In genomic region chr21:44692798-44693512, GRCh38 we compare ENCODE assay signal across 19 cellular contexts. TPM values are rescaled to one million over a fixed set of nuclear protein-coding genes. Genes with fewer than 3 reads are reported as not detected.
DNase-seq lines count a peak whose midpoint lies in the region; ATAC-seq, FAIRE-seq and TF ChIP-seq lines count a peak whose summit lies in the region.
"Had no signal": no experiment of that assay in that cellular context is flagged by ENCODE, and none has a peak within 500 bp of the region (broad histone marks: within the 10 kb centered on the region; RNA-seq: fewer than 3 reads in every experiment).

No MANE protein-coding gene starts in this region.

- no peak overlapping the region for H2BK120ac ChIP-seq in IMR-90 (ENCODE audit: low read depth, low read length)

- H3K23ac ChIP-seq in IMR-90 (ENCODE audit: low read depth, low read length) = no peak overlapping the region

- no peak overlapping the region for H2BK15ac ChIP-seq in IMR-90 (ENCODE audit: low read depth, low read length)

- no peaks in the 10 kb centered on the region for H3K79me2 ChIP-seq in K562 (ENCODE audit: control insufficient read depth, insufficient read depth, low read length)

- no peak overlapping the region for H3K4ac ChIP-seq in IMR-90 (ENCODE audit: low read depth, low read length)

- H2BK20ac ChIP-seq in IMR-90 (ENCODE audit: low read depth, low read length) = no peak overlapping the region

- dilution Hi-C loops in IMR-90 (cut with HindIII; ENCODE audit: low sequenced_read_pairs, unreplicated experiment) = no loop called here

- POLR2A ChIA-PET in HEK293 (lab: Yijun Ruan, JAX) = no interaction called here
- POLR2A ChIA-PET in IMR-90 (lab: Charles Lee; ENCODE audit: unreplicated experiment) = no interaction called here
- POLR2A ChIA-PET in K562 (lab: Yijun Ruan, JAX) = interaction anchor here (0.6 to 1.1 kb wide), 2 partner anchors 11 to 16 kb away, joined by 3 read pairs; partner anchors contain the start of gene KRTAP12-1

- ATAC-seq in IMR-90 (ENCODE audit: low read depth) (no peak), K562 (no peak), HG02884 (IDR thresholded peaks at IDR 0.05; ENCODE audit: unreplicated experiment) (no peak)

- no CpG with 5 or more reads among the region's 2 CpGs for WGBS in IMR-90 (ENCODE audit: extremely low coverage in 2 of 2, insufficient read length in 1 of 2), 2 experiments
- WGBS in K562 (ENCODE audit: insufficient coverage, low coverage, missing lambda C conversion rate) = 16% methylated on average over 2 of the region's 2 CpGs

- H3K9me3 ChIP-seq in HEK293 (ENCODE audit: control insufficient read depth, insufficient read depth, low read depth, low read length) (no peaks in the 10 kb centered on the region; the same call in none of the 2 replicates), IMR-90 (ENCODE audit: control insufficient read depth, insufficient read depth, low read length) (no peaks in the 10 kb centered on the region; the same call in 1 of the 2 replicates), K562 (replicated peaks; ENCODE audit: control insufficient read depth, insufficient read depth, low read depth, low read length) (no peaks in the 10 kb centered on the region; the same call in 1 of the 2 replicates)

- intact Hi-C loops in IMR-90 (cut with micrococcal nuclease) = no loop called here
- intact Hi-C loops in K562 (cut with micrococcal nuclease) = no loop called here

- TF ChIP-seq CTCF in HEK293 (tag by site-specific recombination; IDR thresholded peaks at IDR 0.05) (no peak), IMR-90 (conservative IDR thresholded peaks at IDR 0.05; ENCODE audit: low read depth, low read length) (no peak), K562 (IDR thresholded peaks at IDR 0.05 in 2 of 3, conservative IDR thresholded peaks at IDR 0.05 in 1 of 3; ENCODE audit: insufficient read depth in 2 of 3, low read depth in 1 of 3, low read length in 3 of 3) (no peak)

- H4K5ac ChIP-seq in IMR-90 (ENCODE audit: low read depth, low read length) = no peak overlapping the region

- H3K14ac ChIP-seq in IMR-90 (replicated peaks; ENCODE audit: low read depth, low read length) = no peak overlapping the region

- H3K4me2 ChIP-seq in IMR-90 (ENCODE audit: low read depth, low read length) = no peak overlapping the region
- H3K4me2 ChIP-seq in K562 (ENCODE audit: insufficient read depth, low read length) = no peak overlapping the region

- no peaks in the 10 kb centered on the region for H3K4me1 ChIP-seq in HEK293 (ENCODE audit: control insufficient read depth, insufficient read depth, low read length)
- H3K4me1 ChIP-seq in IMR-90 (ENCODE audit: control insufficient read depth, insufficient read depth, low read length) = no peaks in the 10 kb centered on the region
- no peaks in the 10 kb centered on the region for H3K4me1 ChIP-seq in K562 (replicated peaks in 1 of 2; ENCODE audit: control insufficient read depth in 2 of 2, insufficient read depth in 2 of 2, low read length in 2 of 2)

- H3K9ac ChIP-seq in IMR-90 (ENCODE audit: low read depth, low read length) (no peak overlapping the region), K562 (ENCODE audit: insufficient read depth in 1 of 2, low read depth in 2 of 2, low read length in 2 of 2) (no peak overlapping the region)

- CTCF ChIA-PET in HEK293 (lab: Yijun Ruan, JAX) (interaction anchor here (0.6 kb wide), 1 partner anchor 260 kb away, joined by 3 read pairs; no protein-coding TSS in a partner anchor), IMR-90 (lab: Yijun Ruan, JAX) (no interaction called here), K562 (lab: Yijun Ruan, JAX; ENCODE audit: low intra/inter-chr PET ratio) (no interaction called here)

- BruUV-seq in IMR-90 (replicated peaks; lab: Mats Ljungman, UMichigan) = no TSS peak
- BruUV-seq in K562 (replicated peaks; lab: Mats Ljungman, UMichigan) = no TSS peak

- TF ChIP-seq POLR2A in IMR-90 (IDR thresholded peaks at IDR 0.05; ENCODE audit: low read depth, low read length) = no peak
- TF ChIP-seq POLR2A in K562 (conservative IDR thresholded peaks at IDR 0.05) = no peak

- H4K20me1 ChIP-seq in IMR-90 (ENCODE audit: insufficient read depth, low read length) = no peaks in the 10 kb centered on the region
- H4K20me1 ChIP-seq in K562 (replicated peaks; ENCODE audit: control insufficient read depth, insufficient read depth, low read length) = no peaks in the 10 kb centered on the region

- H3K79me1 ChIP-seq in IMR-90 (ENCODE audit: low read depth in 1 of 2, low read length in 2 of 2) = no peaks in the 10 kb centered on the region

- no peak overlapping the region for H4K91ac ChIP-seq in IMR-90 (ENCODE audit: insufficient read depth, low read depth, low read length)

- no peak overlapping the region for H3K56ac ChIP-seq in IMR-90 (ENCODE audit: extremely low read depth, insufficient read depth, low read length)

- H3K27me3 ChIP-seq in IMR-90 (ENCODE audit: control insufficient read depth, insufficient read depth, low read length) (peaks cover 18% of the 10 kb centered on the region), K562 (ENCODE audit: control insufficient read depth in 2 of 2, insufficient read depth in 2 of 2, low read length in 2 of 2) (peaks cover 15 to 42% of the 10 kb centered on the region in 2 experiments; a peak in 3 of 5 replicates)

- no peak overlapping the region for H3K18ac ChIP-seq in IMR-90 (ENCODE audit: low read depth, low read length)

- no peak for TF ChIP-seq RAD21 in IMR-90 (IDR thresholded peaks at IDR 0.05; ENCODE audit: low read length)
- no peak for TF ChIP-seq RAD21 in K562 (CRISPR knock-in tag; conservative IDR thresholded peaks at IDR 0.05 in 1 of 2, IDR thresholded peaks at IDR 0.05 in 1 of 2)

- DNase-seq in IMR-90 (no peak), K562 (ENCODE audit: extremely low read depth in 1 of 4, low spot score in 3 of 4) (no peak), dedifferentiated amniotic fluid mesenchymal stem cell (ENCODE audit: extremely low spot score) (no peak), COLO829 (ENCODE audit: low spot score) (no peak)
- DNase-seq: C1 segment of cervical spinal cord; Caco-2; CD4-positive, alpha-beta memory T cell; DMS153; DND-41; GOT3; H7; HCEC 1CT had no signal

- H3K4me3 ChIP-seq in HEK293 (ENCODE audit: low read depth, low read length) = no peak overlapping the region
- no peak overlapping the region for H3K4me3 ChIP-seq in IMR-90 (ENCODE audit: insufficient read depth, low read depth, low read length)
- no peak overlapping the region for H3K4me3 ChIP-seq in K562

- in situ Hi-C loops in IMR-90 (cut with MboI; ENCODE audit: low sequenced_read_pairs) = no loop called here
- in situ Hi-C loops in K562 (cut with MboI) = no loop called here

- no peak overlapping the region for H2BK5ac ChIP-seq in IMR-90 (ENCODE audit: low read depth, low read length, poor library complexity, severe bottlenecking)

- no peak overlapping the region for H4K8ac ChIP-seq in IMR-90 (ENCODE audit: low read depth in 2 of 2, low read length in 2 of 2)

- H3K27ac ChIP-seq in HEK293 (ENCODE audit: extremely low read depth, low read depth, low read length) = no peak overlapping the region
- no peak overlapping the region for H3K27ac ChIP-seq in IMR-90 (ENCODE audit: insufficient read depth, low read length)
- H3K27ac ChIP-seq in K562 (ENCODE audit: extremely low read depth, low read depth, low read length) = no peak overlapping the region

- no peak for FAIRE-seq in K562 (lab: Jason Lieb, UNC)
- FAIRE-seq: G401.6, GM12892 had no signal

- H3K36me3 ChIP-seq in HEK293 (ENCODE audit: control insufficient read depth in 2 of 2, insufficient read depth in 1 of 2, low read length in 2 of 2) (no peaks in the 10 kb centered on the region), IMR-90 (ENCODE audit: control insufficient read depth, insufficient read depth, low read length) (no peaks in the 10 kb centered on the region), K562 (ENCODE audit: control insufficient read depth, insufficient read depth, low read length) (no peaks in the 10 kb centered on the region)

- H2AK9ac ChIP-seq in IMR-90 (replicated peaks; ENCODE audit: low read depth, low read length, poor library complexity) = no peak overlapping the region

- H2AFZ ChIP-seq in IMR-90 (replicated peaks; ENCODE audit: low read length, poor library complexity) = no peak overlapping the region
- H2AFZ ChIP-seq in K562 (ENCODE audit: low read depth, low read length) = no peak overlapping the region

- H2AK5ac ChIP-seq in IMR-90 (ENCODE audit: low read depth, low read length) = no peak overlapping the region

- H3K9me1 ChIP-seq in IMR-90 (ENCODE audit: insufficient read depth, low read length) (no peaks in the 10 kb centered on the region), K562 (ENCODE audit: control insufficient read depth, insufficient read depth, low read length) (no peaks in the 10 kb centered on the region)

- no peak for TF ChIP-seq EP300 in K562 (IDR thresholded peaks at IDR 0.05; ENCODE audit: low read length)

RNA-seq across cellular contexts. Expression of gene KRTAP10-12, which starts 4.0 kb away (rescaled TPM):
- total RNA-seq in IMR-90 (2012; rRNA removed) (not detected in 2 replicates), K562 (2014; rRNA removed) (not detected in 2 replicates), K562 (2014; rRNA removed; fragmentation: Illumina TruSeq; extraction: Trizol) (not detected in 2 replicates), K562 (2015; rRNA removed; fragmentation: Illumina TruSeq; extraction: Trizol) (not detected in 2 replicates), K562 (2021) (not detected in 2 replicates)
- polyA plus RNA-seq in IMR-90 (2012; rRNA removed) (not detected in 2 replicates), K562 (2011; rRNA removed) (not detected in 2 replicates), K562 (2014; fragmentation: Illumina TruSeq; extraction: Trizol) (not detected in 2 replicates), K562 (2014; fragmentation: Nextera tagmentation; extraction: Ambion mirVana) (not detected), K562 (2014; rRNA removed) (not detected in 2 replicates)
- not detected in 2 replicates for polyA plus RNA-seq in IMR-90 (2012; cell fraction: cytosol; rRNA removed)
- polyA plus RNA-seq in IMR-90 (2012; cell fraction: nucleus; rRNA removed; ENCODE audit: low replicate concordance) = not detected in 2 replicates
- total RNA-seq in K562 (2011; cell fraction: chromatin; rRNA removed; ENCODE audit: low replicate concordance) = not detected in 2 replicates
- not detected in 2 replicates for total RNA-seq in K562 (2011; cell fraction: nucleolus; rRNA removed)
- total RNA-seq in K562 (2011; cell fraction: nucleoplasm; rRNA removed) = not detected in 2 replicates
- polyA plus RNA-seq in K562 (2011; cell fraction: cytosol; rRNA removed) = not detected in 2 replicates
- polyA plus RNA-seq in K562 (2011; cell fraction: nucleus; rRNA removed) = not detected in 2 replicates
- not detected in 2 replicates for polyA plus RNA-seq in K562 (2012)
- polyA minus RNA-seq in K562 (2011; rRNA and poly(A)+ RNA removed) = not detected in 2 replicates
- not detected in 2 replicates for polyA minus RNA-seq in K562 (2011; cell fraction: cytosol; rRNA and poly(A)+ RNA removed)
- not detected in 2 replicates for polyA minus RNA-seq in K562 (2011; cell fraction: nucleus; rRNA and poly(A)+ RNA removed)
- total RNA-seq: A172; A673; Caco-2; CD4-positive, alpha-beta memory T cell; H7 had no signal
- polyA plus RNA-seq: BJ; CD4-positive, alpha-beta memory T cell had no signal

RNA-seq across cellular contexts. Expression of gene KRTAP12-1, which starts 11.0 kb away (rescaled TPM):
- total RNA-seq in IMR-90 (2012; rRNA removed) (not detected in 2 replicates), K562 (2014; rRNA removed) (not detected in 2 replicates), K562 (2014; rRNA removed; fragmentation: Illumina TruSeq; extraction: Trizol) (not detected in 2 replicates), K562 (2015; rRNA removed; fragmentation: Illumina TruSeq; extraction: Trizol) (not detected in 2 replicates), K562 (2021) (not detected in 2 replicates)
- polyA plus RNA-seq in IMR-90 (2012; rRNA removed) (not detected in 2 replicates), K562 (2011; rRNA removed) (not detected in 2 replicates), K562 (2014; fragmentation: Illumina TruSeq; extraction: Trizol) (not detected in 2 replicates), K562 (2014; fragmentation: Nextera tagmentation; extraction: Ambion mirVana) (not detected), K562 (2014; rRNA removed) (not detected in 2 replicates)
- polyA plus RNA-seq in IMR-90 (2012; cell fraction: cytosol; rRNA removed) = not detected in 2 replicates
- not detected in 2 replicates for polyA plus RNA-seq in IMR-90 (2012; cell fraction: nucleus; rRNA removed; ENCODE audit: low replicate concordance)
- total RNA-seq in K562 (2011; cell fraction: chromatin; rRNA removed; ENCODE audit: low replicate concordance) = not detected in 2 replicates
- not detected in 2 replicates for total RNA-seq in K562 (2011; cell fraction: nucleolus; rRNA removed)
- total RNA-seq in K562 (2011; cell fraction: nucleoplasm; rRNA removed) = not detected in 2 replicates
- polyA plus RNA-seq in K562 (2011; cell fraction: cytosol; rRNA removed) = not detected in 2 replicates
- not detected in 2 replicates for polyA plus RNA-seq in K562 (2011; cell fraction: nucleus; rRNA removed)
- not detected in 2 replicates for polyA plus RNA-seq in K562 (2012)
- not detected in 2 replicates for polyA minus RNA-seq in K562 (2011; rRNA and poly(A)+ RNA removed)
- not detected in 2 replicates for polyA minus RNA-seq in K562 (2011; cell fraction: cytosol; rRNA and poly(A)+ RNA removed)
- not detected in 2 replicates for polyA minus RNA-seq in K562 (2011; cell fraction: nucleus; rRNA and poly(A)+ RNA removed)
- total RNA-seq: A172; Caco-2; CD4-positive, alpha-beta memory T cell had no signal
- polyA plus RNA-seq: BJ; CD4-positive, alpha-beta memory T cell had no signal

RNA-seq across cellular contexts. Expression of gene TSPEAR, which starts 18.4 kb away (rescaled TPM):
- total RNA-seq in IMR-90 (2012; rRNA removed) (not detected in 2 replicates), K562 (2014; rRNA removed) (not detected in 2 replicates), K562 (2014; rRNA removed; fragmentation: Illumina TruSeq; extraction: Trizol) (not detected in 2 replicates), K562 (2015; rRNA removed; fragmentation: Illumina TruSeq; extraction: Trizol) (not detected in 2 replicates), K562 (2021) (not detected in 2 replicates)
- polyA plus RNA-seq in IMR-90 (2012; rRNA removed) (not detected in 2 replicates), K562 (2011; rRNA removed) (not detected in 2 replicates), K562 (2014; fragmentation: Illumina TruSeq; extraction: Trizol) (not detected in 2 replicates), K562 (2014; fragmentation: Nextera tagmentation; extraction: Ambion mirVana) (not detected), K562 (2014; rRNA removed) (not detected in 2 replicates)
- polyA plus RNA-seq in IMR-90 (2012; cell fraction: cytosol; rRNA removed) = not detected in 2 replicates
- not detected in 2 replicates for polyA plus RNA-seq in IMR-90 (2012; cell fraction: nucleus; rRNA removed; ENCODE audit: low replicate concordance)
- not detected in 2 replicates for total RNA-seq in K562 (2011; cell fraction: chromatin; rRNA removed; ENCODE audit: low replicate concordance)
- not detected in 2 replicates for total RNA-seq in K562 (2011; cell fraction: nucleolus; rRNA removed)
- total RNA-seq in K562 (2011; cell fraction: nucleoplasm; rRNA removed) = not detected in 2 replicates
- polyA plus RNA-seq in K562 (2011; cell fraction: cytosol; rRNA removed) = not detected in 2 replicates
- not detected in 2 replicates for polyA plus RNA-seq in K562 (2011; cell fraction: nucleus; rRNA removed)
- 0.03 and 0.14 TPM in 2 replicates for polyA plus RNA-seq in K562 (2012)
- not detected in 2 replicates for polyA minus RNA-seq in K562 (2011; rRNA and poly(A)+ RNA removed)
- polyA minus RNA-seq in K562 (2011; cell fraction: cytosol; rRNA and poly(A)+ RNA removed) = not detected in 2 replicates
- not detected in 2 replicates for polyA minus RNA-seq in K562 (2011; cell fraction: nucleus; rRNA and poly(A)+ RNA removed)
- total RNA-seq: A172; CD4-positive, alpha-beta memory T cell had no signal
- polyA plus RNA-seq: BJ had no signal

RNA-seq across cellular contexts. Expression of gene KRTAP12-2, which starts 26.2 kb away (rescaled TPM):
- total RNA-seq in IMR-90 (2012; rRNA removed) = not detected in 2 replicates
- not detected in 2 replicates for polyA plus RNA-seq in IMR-90 (2012; rRNA removed)
- polyA plus RNA-seq in IMR-90 (2012; cell fraction: cytosol; rRNA removed) = not detected in 2 replicates
- not detected in 2 replicates for polyA plus RNA-seq in IMR-90 (2012; cell fraction: nucleus; rRNA removed; ENCODE audit: low replicate concordance)
- total RNA-seq in K562 (2011; cell fraction: chromatin; rRNA removed; ENCODE audit: low replicate concordance) = not detected in 2 replicates
- not detected in 2 replicates for total RNA-seq in K562 (2011; cell fraction: nucleolus; rRNA removed)
- total RNA-seq in K562 (2011; cell fraction: nucleoplasm; rRNA removed) = not detected in 2 replicates
- not detected in 2 replicates for total RNA-seq in K562 (2014; rRNA removed)
- not detected in 2 replicates for total RNA-seq in K562 (2014; rRNA removed; fragmentation: Illumina TruSeq; extraction: Trizol)
- not detected in 2 replicates for total RNA-seq in K562 (2015; rRNA removed; fragmentation: Illumina TruSeq; extraction: Trizol)
- not detected in 2 replicates for total RNA-seq in K562 (2021)
- not detected in 2 replicates for polyA plus RNA-seq in K562 (2011; rRNA removed)
- not detected in 2 replicates for polyA plus RNA-seq in K562 (2011; cell fraction: cytosol; rRNA removed)
- polyA plus RNA-seq in K562 (2011; cell fraction: nucleus; rRNA removed) = not detected in 2 replicates
- polyA plus RNA-seq in K562 (2012) = not detected in 2 replicates
- not detected in 2 replicates for polyA plus RNA-seq in K562 (2014; fragmentation: Illumina TruSeq; extraction: Trizol)
- not detected for polyA plus RNA-seq in K562 (2014; fragmentation: Nextera tagmentation; extraction: Ambion mirVana)
- polyA plus RNA-seq in K562 (2014; rRNA removed) = not detected in 2 replicates
- polyA minus RNA-seq in K562 (2011; rRNA and poly(A)+ RNA removed) = not detected in 2 replicates
- polyA minus RNA-seq in K562 (2011; cell fraction: cytosol; rRNA and poly(A)+ RNA removed) = not detected in 2 replicates
- polyA minus RNA-seq in K562 (2011; cell fraction: nucleus; rRNA and poly(A)+ RNA removed) = not detected in 2 replicates
- total RNA-seq: A172; Caco-2; CD4-positive, alpha-beta memory T cell; H7 had no signal
- polyA plus RNA-seq: BJ; CD4-positive, alpha-beta memory T cell had no signal

RNA-seq across cellular contexts. Expression of gene KRTAP12-3, which starts 35.2 kb away (rescaled TPM):
- total RNA-seq in IMR-90 (2012; rRNA removed) = not detected in 2 replicates
- polyA plus RNA-seq in IMR-90 (2012; rRNA removed) = not detected in 2 replicates
- polyA plus RNA-seq in IMR-90 (2012; cell fraction: cytosol; rRNA removed) = not detected in 2 replicates
- polyA plus RNA-seq in IMR-90 (2012; cell fraction: nucleus; rRNA removed; ENCODE audit: low replicate concordance) = not detected in 2 replicates
- not detected in 2 replicates for total RNA-seq in K562 (2011; cell fraction: chromatin; rRNA removed; ENCODE audit: low replicate concordance)
- total RNA-seq in K562 (2011; cell fraction: nucleolus; rRNA removed) = not detected in 2 replicates
- total RNA-seq in K562 (2011; cell fraction: nucleoplasm; rRNA removed) = not detected in 2 replicates
- total RNA-seq in K562 (2014; rRNA removed) = not detected in 2 replicates
- not detected in 2 replicates for total RNA-seq in K562 (2014; rRNA removed; fragmentation: Illumina TruSeq; extraction: Trizol)
- not detected in 2 replicates for total RNA-seq in K562 (2015; rRNA removed; fragmentation: Illumina TruSeq; extraction: Trizol)
- total RNA-seq in K562 (2021) = not detected in 2 replicates
- polyA plus RNA-seq in K562 (2011; rRNA removed) = not detected in 2 replicates
- not detected in 2 replicates for polyA plus RNA-seq in K562 (2011; cell fraction: cytosol; rRNA removed)
- not detected in 2 replicates for polyA plus RNA-seq in K562 (2011; cell fraction: nucleus; rRNA removed)
- polyA plus RNA-seq in K562 (2012) = not detected in 2 replicates
- polyA plus RNA-seq in K562 (2014; fragmentation: Illumina TruSeq; extraction: Trizol) = not detected in 2 replicates
- polyA plus RNA-seq in K562 (2014; fragmentation: Nextera tagmentation; extraction: Ambion mirVana) = not detected
- polyA plus RNA-seq in K562 (2014; rRNA removed) = not detected in 2 replicates
- not detected in 2 replicates for polyA minus RNA-seq in K562 (2011; rRNA and poly(A)+ RNA removed)
- not detected in 2 replicates for polyA minus RNA-seq in K562 (2011; cell fraction: cytosol; rRNA and poly(A)+ RNA removed)
- polyA minus RNA-seq in K562 (2011; cell fraction: nucleus; rRNA and poly(A)+ RNA removed) = not detected in 2 replicates
- total RNA-seq: A172; A673; Caco-2; CD4-positive, alpha-beta memory T cell; H7 had no signal
- polyA plus RNA-seq: BJ had no signal

Comparison
In these comparisons a context has a peak if more than half of its experiments do, and no peak if none do; other contexts are left out.
1. Of the 44 proteins assayed by ChIP-seq in both K562 and HEK293: peak only in K562: none; only in HEK293: SETDB1; in both: none; in neither: 43.